ENCODE assay signal across 1 cellular context in genomic region chr22:24243417-24243816, GRCh38.
TF ChIP-seq lines count a peak whose summit lies in the region.

No MANE protein-coding gene starts in this region.

TF ChIP-seq in IMR-90, 13 proteins besides CTCF, POLR2A, EP300 and RAD21:
- 0 out of 2 replicates have a peak, but pooled peaks have one; percentile 10 for TF ChIP-seq BHLHE40 (IDR thresholded peaks at IDR 0.05; ENCODE audit: low read depth, low read length)
